In the genomic region with DNA sequence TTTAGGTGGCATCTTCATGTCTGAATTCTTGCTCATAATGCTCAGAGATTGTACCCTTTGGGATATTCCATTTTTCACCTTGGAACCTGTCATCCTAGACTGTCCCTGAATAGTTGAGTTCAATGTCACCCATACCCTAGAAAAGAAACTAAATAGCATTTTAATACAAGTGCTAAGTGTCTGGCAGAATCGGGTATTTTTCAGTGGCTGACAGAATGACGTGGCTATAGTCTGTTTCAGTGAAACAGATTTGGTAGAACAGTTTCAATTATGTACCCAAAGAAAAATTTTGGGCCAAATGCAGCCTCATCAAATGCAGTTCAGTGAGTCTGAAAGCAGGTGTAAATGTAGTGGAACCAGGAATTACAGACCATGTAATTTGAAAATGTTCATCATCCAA, we compare ENCODE assay signal across 24 cellular contexts.
"Had no signal": no experiment of that assay in that cellular context is flagged by ENCODE, and none has a peak within 500 bp of the region (broad histone marks: within the 10 kb centered on the region; RNA-seq: fewer than 3 reads in every experiment).

No MANE protein-coding gene starts in this region.

- H3K79me2 ChIP-seq: parathyroid adenoma had no signal

- H3K9me3 ChIP-seq: left ventricle myocardium inferior, neutrophil, right atrium auricular region, right lobe of liver, tibial nerve, uterus had no signal

- H3K36me3 ChIP-seq: left ventricle myocardium inferior, neural progenitor cell, neutrophil, right atrium auricular region, right lobe of liver, tibial nerve, uterus had no signal

- ATAC-seq: natural killer cell; right lobe of liver; stimulated activated memory B cell treated with anti-CD40 and anti-IgM and Interleukin-4, amounts not matched to agents 10 μg/mL and 1 μg/mL and 100 μg/mL, for 72 hours; stimulated activated naive CD8-positive, alpha-beta T cell treated with anti-CD3 and anti-CD28 coated beads, Interleukin-15, amount 100 ng/mL, for 72 hours had no signal

- H3K4me3 ChIP-seq: left ventricle myocardium inferior, lung, neural progenitor cell, right atrium auricular region, right lobe of liver, smooth muscle cell, tibial nerve, uterus had no signal

- DNase-seq: islet precursor cell; left ventricle myocardium inferior; mesendoderm; naive B cell; natural killer cell; nephron progenitor cell; occipital lobe; right lobe of liver; stimulated activated CD4-positive, alpha-beta T cell treated with anti-CD3 and anti-CD28 coated beads, Interleukin-1b, Interleukin-23, amount 100 ng/mL, for 48 hours; stimulated activated CD4-positive, alpha-beta T cell treated with anti-CD3 and anti-CD28 coated beads, Interleukin-2, amount 100 ng/mL, for 48 hours; stimulated activated CD4-positive, alpha-beta T cell treated with anti-CD3 and anti-CD28 coated beads, Interleukin-4, amount 100 ng/mL, for 4 hours; stimulated activated CD8-positive, alpha-beta memory T cell treated with anti-CD3 and anti-CD28 coated beads, Interleukin-4, amount 100 ng/mL, for 48 hours; stimulated activated naive CD4-positive, alpha-beta T cell treated with Interleukin-2 at 50 U/mL for 16 hours; stimulated activated naive CD8-positive, alpha-beta T cell treated with anti-CD3 and anti-CD28 coated beads, Interleukin-15, amount 100 ng/mL, for 72 hours; substantia nigra; uterus had no signal

- H3K27ac ChIP-seq: left ventricle myocardium inferior, neural progenitor cell, neutrophil, parathyroid adenoma, right atrium auricular region, right lobe of liver, tibial nerve, uterus had no signal

- H2AFZ ChIP-seq: neural progenitor cell, parathyroid adenoma had no signal

- H3K27me3 ChIP-seq: neural progenitor cell, neutrophil, right atrium auricular region, right lobe of liver, tibial nerve, uterus had no signal

- H3K4me2 ChIP-seq: neural progenitor cell, smooth muscle cell had no signal

- H3K4me1 ChIP-seq: left ventricle myocardium inferior, neural progenitor cell, parathyroid adenoma, right atrium auricular region, right lobe of liver, uterus had no signal

- H3K9ac ChIP-seq: neural progenitor cell, parathyroid adenoma had no signal
